Comparison of ENCODE assay signal across 8 cellular contexts in the genomic region with DNA sequence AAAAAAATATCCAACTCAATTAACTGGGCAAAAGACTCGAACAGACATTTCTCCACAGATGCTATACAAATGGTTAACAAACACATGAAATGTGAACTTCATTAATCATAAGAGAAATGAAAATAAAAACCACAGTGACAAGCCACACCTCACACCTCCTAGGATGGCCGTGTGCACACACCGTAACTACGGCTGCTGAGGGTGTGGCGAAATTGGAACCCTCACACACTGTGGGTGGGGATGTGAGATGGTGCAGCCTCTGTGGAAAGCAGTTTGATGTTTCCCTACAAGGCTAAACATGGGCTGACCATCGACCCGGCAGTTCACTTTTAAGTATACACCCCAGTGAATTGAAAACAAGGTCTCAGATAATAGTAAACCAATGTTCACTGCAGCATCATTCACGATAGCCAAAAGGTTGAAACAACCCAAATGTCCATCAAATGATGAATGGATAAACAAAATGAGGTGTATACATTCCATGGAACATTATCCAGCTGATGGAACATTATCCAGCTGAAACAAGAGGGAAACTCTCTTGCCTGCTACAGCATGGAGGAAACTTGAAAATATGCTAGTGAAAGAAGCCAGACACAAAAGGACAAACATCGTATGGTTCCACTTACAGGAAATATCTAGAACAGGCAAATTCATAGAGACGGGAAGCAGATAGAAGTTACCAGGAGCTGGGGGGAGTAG. TPM values are rescaled to one million over a fixed set of nuclear protein-coding genes. Genes with fewer than 3 reads are reported as not detected.
A peak's percentile ranks its signal among the peaks of the same experiment; 100 is the strongest.
DNase-seq lines count a peak whose midpoint lies in the region; ATAC-seq lines count a peak whose summit lies in the region.

No MANE protein-coding gene starts in this region.

- DNase-seq in DMS79 (lab: John Stamatoyannopoulos, UW) (peak; percentile 3), posterior vena cava (ENCODE audit: low spot score) (peak; percentile 28), SK-N-DZ (ENCODE audit: low spot score) (no peak), aorta (no peak), LoVo (ENCODE audit: low spot score) (no peak)
- no peak for DNase-seq in activated T-cell treated with anti-CD3 and anti-CD28 coated beads, Interleukin-2, amount 50 U/mL, for 4 hours

- no peaks in the 10 kb centered on the region for H3K27me3 ChIP-seq in aorta (ENCODE audit: control insufficient read depth in 1 of 2, insufficient read depth in 2 of 2, low read length in 1 of 2)

- ATAC-seq in HG02885 (IDR thresholded peaks at IDR 0.05; ENCODE audit: poor library complexity, unreplicated experiment) (peak; percentile 64), aorta (ENCODE audit: low FRiP score) (no peak), HG02938 (IDR thresholded peaks at IDR 0.05; ENCODE audit: unreplicated experiment) (no peak)
- ATAC-seq in activated T-cell treated with anti-CD3 and anti-CD28 coated beads, Interleukin-2, amount 50 U/mL, for 4 hours, result peak; percentile 85 to 91

- no peaks in the 10 kb centered on the region for H3K9me3 Mint-ChIP-seq in activated T-cell treated with anti-CD3 and anti-CD28 coated beads, Interleukin-2, amount 50 U/mL, for 4 hours

- H3K36me3 ChIP-seq in aorta (ENCODE audit: control insufficient read depth in 1 of 2, insufficient read depth in 2 of 2, low read length in 1 of 2), result peaks cover 0 to 2% of the 10 kb centered on the region in 2 donors

- no peaks in the 10 kb centered on the region for H3K4me1 ChIP-seq in aorta (ENCODE audit: control insufficient read depth in 1 of 2, insufficient read depth in 2 of 2, low read length in 2 of 2)

- no peak overlapping the region for H3K4me3 Mint-ChIP-seq in activated T-cell treated with anti-CD3 and anti-CD28 coated beads, Interleukin-2, amount 50 U/mL, for 4 hours

- peaks cover 11% of the 10 kb centered on the region for H3K36me3 Mint-ChIP-seq in activated T-cell treated with anti-CD3 and anti-CD28 coated beads, Interleukin-2, amount 50 U/mL, for 4 hours (ENCODE audit: insufficient read depth)

- 72 to 74% methylated on average over 10 of the region's 10 CpGs for WGBS in aorta, 2 donors

- intact Hi-C loops in posterior vena cava (cut with DNase I) (no loop called here), aorta (cut with DNase I) (no loop called here)

- peaks cover 71% of the 10 kb centered on the region for H3K4me1 Mint-ChIP-seq in activated T-cell treated with anti-CD3 and anti-CD28 coated beads, Interleukin-2, amount 50 U/mL, for 4 hours (ENCODE audit: low read depth)

- H3K9me3 ChIP-seq in aorta (ENCODE audit: control insufficient read depth, low read length), result no peaks in the 10 kb centered on the region

- H3K4me3 ChIP-seq in aorta (ENCODE audit: low read length in 2 of 2), result no peak overlapping the region

- no peak overlapping the region for H3K27ac ChIP-seq in aorta (ENCODE audit: low read depth in 1 of 2, low read length in 2 of 2)

- no peaks in the 10 kb centered on the region for H3K27me3 Mint-ChIP-seq in activated T-cell treated with anti-CD3 and anti-CD28 coated beads, Interleukin-2, amount 50 U/mL, for 4 hours (ENCODE audit: low read depth)

RNA-seq across cellular contexts. Expression of a gene that starts 32.2 kb away (rescaled TPM):
- 100 to 1,000 TPM; 156 to 194 (median 186) TPM for total RNA-seq in activated T-cell treated with anti-CD3 and anti-CD28 coated beads, Interleukin-2, amount 50 U/mL, for 4 hours
- 1 to 10 TPM; 2.4 to 2.8 TPM for total RNA-seq in posterior vena cava
- polyA plus RNA-seq in SK-N-DZ (2014; cell fraction: cytosol; rRNA removed), result 3.5 and 7.8 TPM in 2 replicates
- polyA plus RNA-seq in SK-N-DZ (2014; cell fraction: nucleus; rRNA removed), result 30.0 and 44.7 TPM in 2 replicates
- 1 to 10 TPM; 4.3 to 7.5 TPM for total RNA-seq in aorta
- polyA plus RNA-seq in aorta, result 1 to 10 TPM; 1.3 to 2.8 TPM

Comparison
In these comparisons a context has a peak if more than half of its experiments do, and no peak if none do; other contexts are left out.
1. DNase-seq: peak in DMS79 (single experiment) and posterior vena cava (single experiment); none in activated T-cell treated with anti-CD3 and anti-CD28 coated beads, Interleukin-2, amount 50 U/mL, for 4 hours (single experiment), SK-N-DZ (single experiment), aorta (0 of 2) and LoVo (single experiment).
2. ATAC-seq: peak in HG02885 (single experiment) and activated T-cell treated with anti-CD3 and anti-CD28 coated beads, Interleukin-2, amount 50 U/mL, for 4 hours (2 of 2); none in aorta (single experiment) and HG02938 (single experiment).
3. RNA of a gene that starts 32.2 kb away (total RNA-seq): 156 to 194 TPM in activated T-cell treated with anti-CD3 and anti-CD28 coated beads, Interleukin-2, amount 50 U/mL, for 4 hours; 4.3 to 7.5 TPM in aorta and 2.4 to 2.8 TPM in posterior vena cava; every median in the first group is over 10 times any median in the second.